21 cellular contexts compared by ENCODE assay signal in the genomic region with DNA sequence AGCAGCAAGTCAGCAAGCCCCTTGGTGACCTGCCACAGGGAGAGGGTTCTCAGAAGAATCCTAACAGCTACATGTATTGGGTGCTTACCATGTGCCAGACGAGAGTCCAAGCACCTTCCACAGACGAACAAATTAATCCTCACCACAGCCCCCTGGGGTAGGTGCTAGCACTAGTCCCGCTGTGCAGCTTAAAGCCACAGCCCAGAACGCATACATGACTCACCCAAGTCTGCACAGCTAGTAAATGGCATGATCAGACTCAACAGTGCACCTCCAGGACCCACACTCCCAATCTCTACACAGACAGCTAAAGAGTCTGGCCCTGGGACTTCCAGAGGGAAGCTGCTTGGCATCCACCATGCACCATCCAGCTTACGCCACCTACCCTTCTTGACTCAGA.
A peak's percentile ranks its signal among the peaks of the same experiment; 100 is the strongest.
DNase-seq lines count a peak whose midpoint lies in the region; ATAC-seq, FAIRE-seq and TF ChIP-seq lines count a peak whose summit lies in the region.
"Had no signal": no experiment of that assay in that cellular context is flagged by ENCODE, and none has a peak within 500 bp of the region (broad histone marks: within the 10 kb centered on the region; RNA-seq: fewer than 3 reads in every experiment).

No MANE protein-coding gene starts in this region.

- peak in 3 of 4 donors; percentile 13 to 36 (median 20) for ATAC-seq in pancreas
- no peak for ATAC-seq in mucosa of descending colon
- ATAC-seq in HepG2: no peak
- ATAC-seq: naive thymus-derived CD4-positive, alpha-beta T cell had no signal

- TF ChIP-seq EP300 in HepG2 (IDR thresholded peaks at IDR 0.05; ENCODE audit: low read depth in 2 of 2, low read length in 2 of 2) (no peak), HepG2 (CRISPR knock-in tag; IDR thresholded peaks at IDR 0.05; ENCODE audit: borderline replicate concordance) (no peak)

- POLR2A ChIA-PET in HepG2 (lab: Yijun Ruan, JAX): no interaction called here

- FAIRE-seq in pancreas (lab: Jason Lieb, UNC) (no peak), HepG2 (lab: Jason Lieb, UNC) (no peak)
- FAIRE-seq: endometrium had no signal

- no peak overlapping the region for H3K27ac Mint-ChIP-seq in T-helper 2 cell treated with Interferon-gamma antibody and Interleukin-4, amounts not matched to agents 5 μg/mL and 100 μg/mL, for 36 hours
- H3K27ac Mint-ChIP-seq: CD14-positive monocyte; naive thymus-derived CD4-positive, alpha-beta T cell had no signal

- no peaks in the 10 kb centered on the region for H3K36me3 Mint-ChIP-seq in T-helper 2 cell treated with Interferon-gamma antibody and Interleukin-4, amounts not matched to agents 5 μg/mL and 100 μg/mL, for 36 hours (ENCODE audit: low read depth)
- H3K36me3 Mint-ChIP-seq: CD14-positive monocyte; naive thymus-derived CD4-positive, alpha-beta T cell had no signal

- TF ChIP-seq RAD21 in HepG2 (CRISPR knock-in tag; IDR thresholded peaks at IDR 0.05): no peak

- H3K9ac ChIP-seq in HepG2 (ENCODE audit: insufficient read depth, low read depth, low read length): no peak overlapping the region
- H3K9ac ChIP-seq: KMS-11 had no signal

- H3K4me1 ChIP-seq in pancreas (no peaks in the 10 kb centered on the region), mucosa of descending colon (ENCODE audit: low read depth) (no peaks in the 10 kb centered on the region), HepG2 (ENCODE audit: insufficient read depth, low read length) (peaks cover 7% of the 10 kb centered on the region; the same call in 1 of the 2 replicates)
- H3K4me1 ChIP-seq: upper lobe of left lung had no signal

- H3K4me1 Mint-ChIP-seq in T-helper 2 cell treated with Interferon-gamma antibody and Interleukin-4, amounts not matched to agents 5 μg/mL and 100 μg/mL, for 36 hours (ENCODE audit: low read depth): peaks cover 11% of the 10 kb centered on the region
- H3K4me1 Mint-ChIP-seq: CD14-positive monocyte had no signal

- no TSS peak for BruUV-seq in HepG2 (replicated peaks; lab: Mats Ljungman, UMichigan)

- no peak overlapping the region for H3K4me3 Mint-ChIP-seq in T-helper 2 cell treated with Interferon-gamma antibody and Interleukin-4, amounts not matched to agents 5 μg/mL and 100 μg/mL, for 36 hours
- H3K4me3 Mint-ChIP-seq: CD14-positive monocyte; naive thymus-derived CD4-positive, alpha-beta T cell had no signal

- H3K79me2 ChIP-seq in HepG2 (ENCODE audit: insufficient read depth, low read length): no peaks in the 10 kb centered on the region

- H4K20me1 ChIP-seq in HepG2 (ENCODE audit: insufficient read depth, low read length): no peaks in the 10 kb centered on the region

- H3K27ac ChIP-seq in pancreas (no peak overlapping the region), HepG2 (ENCODE audit: extremely low read length, insufficient read depth, low read length) (no peak overlapping the region)
- H3K27ac ChIP-seq: KMS-11, upper lobe of left lung had no signal

- no peak overlapping the region for H3K4me2 ChIP-seq in HepG2 (ENCODE audit: low read depth, low read length)
- H3K4me2 ChIP-seq: KMS-11 had no signal

- no peaks in the 10 kb centered on the region for H3K27me3 ChIP-seq in pancreas
- peaks cover 0 to 5% of the 10 kb centered on the region in 2 experiments; a peak in 3 of 5 replicates for H3K27me3 ChIP-seq in HepG2 (ENCODE audit: control insufficient read depth in 1 of 2, insufficient read depth in 2 of 2, low read length in 2 of 2)
- H3K27me3 ChIP-seq: upper lobe of left lung had no signal

- H3K9me3 ChIP-seq in pancreas (no peaks in the 10 kb centered on the region), mucosa of descending colon (no peaks in the 10 kb centered on the region), HepG2 (ENCODE audit: low read length) (no peaks in the 10 kb centered on the region)
- H3K9me3 ChIP-seq: upper lobe of left lung had no signal

- TF ChIP-seq POLR2A in HepG2 (IDR thresholded peaks at IDR 0.05; ENCODE audit: insufficient read depth in 1 of 2, low read depth in 2 of 2, low read length in 2 of 2): no peak

- in situ Hi-C loops in astrocyte of the cerebellum (cut with HindIII; ENCODE audit: low sequenced_read_pairs) (no loop called here), HepG2 (cut with HindIII; ENCODE audit: extremely low pct_ligation_motif_present, low pct_unique_long_range_greater_than_20kb) (no loop called here)

- no peak for TF ChIP-seq CTCF in astrocyte of the cerebellum (IDR thresholded peaks at IDR 0.05; ENCODE audit: low read depth, low read length, missing control alignments)
- TF ChIP-seq CTCF in pancreas (IDR thresholded peaks at IDR 0.05): no peak
- no peak for TF ChIP-seq CTCF in mucosa of descending colon (IDR thresholded peaks at IDR 0.05)
- TF ChIP-seq CTCF in HepG2 (CRISPR knock-in tag; IDR thresholded peaks at IDR 0.05): no peak

- intact Hi-C loops in pancreas (cut with DNase I) (no loop called here), mucosa of descending colon (cut with DNase I, micrococcal nuclease) (no loop called here), HepG2 (cut with micrococcal nuclease; ENCODE audit: unreplicated experiment) (no loop called here)

- no peak overlapping the region for H2AFZ ChIP-seq in HepG2 (ENCODE audit: low read length)

- DNase-seq in EL: peak; percentile 37
- DNase-seq in HT1080 (ENCODE audit: low read depth): peak; percentile 47
- DNase-seq in astrocyte of the cerebellum (ENCODE audit: low read depth): peak; percentile 36
- DNase-seq in pancreas: peak in 1 of 6 donors; percentile 24
- no peak for DNase-seq in T-helper 2 cell treated with Interferon-gamma antibody and Interleukin-4, amounts not matched to agents 5 μg/mL and 100 μg/mL, for 36 hours (ENCODE audit: low spot score)
- no peak for DNase-seq in mucosa of descending colon
- no peak for DNase-seq in HepG2 (ENCODE audit: low spot score)
- DNase-seq in NCI-H345 treated with DMSO at 0.1 percent for 48 hours (lab: John Stamatoyannopoulos, UW; ENCODE audit: unreplicated experiment): no peak
- DNase-seq: activated CD4-positive, alpha-beta T cell treated with anti-CD3 and anti-CD28 coated beads, Interleukin-2, amount 50 U/mL, for 1 hour; activated T-cell treated with anti-CD3 and anti-CD28 coated beads, Interleukin-2, amount 50 U/mL, for 1 hour; DND-41; foreskin fibroblast; naive thymus-derived CD4-positive, alpha-beta T cell; NCI-H1436 treated with DMSO at 0.1 percent for 48 hours; SIG-M5; stimulated activated CD4-positive, alpha-beta T cell treated with anti-CD3 and anti-CD28 coated beads, Interleukin-12 subunit alpha, Interleukin-12 subunit beta, amount 100 ng/mL, for 4 hours; stimulated activated naive CD4-positive, alpha-beta T cell treated with Interleukin-2 at 50 U/mL for 16 hours; upper lobe of left lung had no signal

- H3K27me3 Mint-ChIP-seq in T-helper 2 cell treated with Interferon-gamma antibody and Interleukin-4, amounts not matched to agents 5 μg/mL and 100 μg/mL, for 36 hours (ENCODE audit: low read depth): no peaks in the 10 kb centered on the region

- H3K36me3 ChIP-seq in pancreas: no peaks in the 10 kb centered on the region
- H3K36me3 ChIP-seq in mucosa of descending colon (ENCODE audit: low read depth): no peaks in the 10 kb centered on the region
- no peaks in the 10 kb centered on the region for H3K36me3 ChIP-seq in HepG2 (replicated peaks in 1 of 2; ENCODE audit: control insufficient read depth in 1 of 2, insufficient read depth in 2 of 2, low read length in 2 of 2)
- H3K36me3 ChIP-seq: upper lobe of left lung had no signal

- CTCF ChIA-PET in HepG2 (lab: Yijun Ruan, JAX; ENCODE audit: low intra/inter-chr PET ratio, low total read pairs): no interaction called here

- H3K9me3 Mint-ChIP-seq in T-helper 2 cell treated with Interferon-gamma antibody and Interleukin-4, amounts not matched to agents 5 μg/mL and 100 μg/mL, for 36 hours: no peaks in the 10 kb centered on the region

- 91% methylated on average over 5 of the region's 5 CpGs for WGBS in pancreas, 2 donors
- 80% methylated on average over 2 of the region's 5 CpGs for WGBS in HepG2 (ENCODE audit: low lambda C conversion rate)

- H3K4me3 ChIP-seq in astrocyte of the cerebellum (ENCODE audit: low read depth, low read length) (no peak overlapping the region), pancreas (no peak overlapping the region), mucosa of descending colon (no peak overlapping the region), HepG2 (replicated peaks in 1 of 3; ENCODE audit: insufficient read depth in 1 of 3, low read depth in 2 of 3, low read length in 3 of 3) (no peak overlapping the region)
- H3K4me3 ChIP-seq: upper lobe of left lung had no signal

TF ChIP-seq in HepG2, 621 proteins besides CTCF, POLR2A, EP300 and RAD21 (continues in another document):
- TF ChIP-seq, protein P1, sequence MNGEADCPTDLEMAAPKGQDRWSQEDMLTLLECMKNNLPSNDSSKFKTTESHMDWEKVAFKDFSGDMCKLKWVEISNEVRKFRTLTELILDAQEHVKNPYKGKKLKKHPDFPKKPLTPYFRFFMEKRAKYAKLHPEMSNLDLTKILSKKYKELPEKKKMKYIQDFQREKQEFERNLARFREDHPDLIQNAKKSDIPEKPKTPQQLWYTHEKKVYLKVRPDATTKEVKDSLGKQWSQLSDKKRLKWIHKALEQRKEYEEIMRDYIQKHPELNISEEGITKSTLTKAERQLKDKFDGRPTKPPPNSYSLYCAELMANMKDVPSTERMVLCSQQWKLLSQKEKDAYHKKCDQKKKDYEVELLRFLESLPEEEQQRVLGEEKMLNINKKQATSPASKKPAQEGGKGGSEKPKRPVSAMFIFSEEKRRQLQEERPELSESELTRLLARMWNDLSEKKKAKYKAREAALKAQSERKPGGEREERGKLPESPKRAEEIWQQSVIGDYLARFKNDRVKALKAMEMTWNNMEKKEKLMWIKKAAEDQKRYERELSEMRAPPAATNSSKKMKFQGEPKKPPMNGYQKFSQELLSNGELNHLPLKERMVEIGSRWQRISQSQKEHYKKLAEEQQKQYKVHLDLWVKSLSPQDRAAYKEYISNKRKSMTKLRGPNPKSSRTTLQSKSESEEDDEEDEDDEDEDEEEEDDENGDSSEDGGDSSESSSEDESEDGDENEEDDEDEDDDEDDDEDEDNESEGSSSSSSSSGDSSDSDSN (CRISPR knock-in tag; IDR thresholded peaks at IDR 0.05): no peak
- no peak for TF ChIP-seq KDM5B (CRISPR knock-in tag; IDR thresholded peaks at IDR 0.05; ENCODE audit: borderline replicate concordance)

Comparison
In these comparisons a context has a peak if more than half of its experiments do, and no peak if none do; other contexts are left out.
1. DNase-seq: peak in EL (single experiment), HT1080 (single experiment) and astrocyte of the cerebellum (single experiment); none in T-helper 2 cell treated with Interferon-gamma antibody and Interleukin-4, amounts not matched to agents 5 μg/mL and 100 μg/mL, for 36 hours (single experiment), mucosa of descending colon (0 of 3), HepG2 (single experiment) and NCI-H345 treated with DMSO at 0.1 percent for 48 hours (single experiment).
2. ATAC-seq: peak in pancreas (3 of 4); none in mucosa of descending colon (single experiment) and HepG2 (single experiment).